In genomic region chr19:16324384-16325160, GRCh38 we compare ENCODE assay signal across 7 cellular contexts. TPM values are rescaled to one million over a fixed set of nuclear protein-coding genes. Genes with fewer than 3 reads are reported as not detected.
A peak's percentile ranks its signal among the peaks of the same experiment; 100 is the strongest.
DNase-seq lines count a peak whose midpoint lies in the region; FAIRE-seq and TF ChIP-seq lines count a peak whose summit lies in the region.

Gene KLF2 (plus strand): TSS chr19:16324826. CDS start chr19:16324924, 98 bp downstream.

- in situ Hi-C loops in GM13976 (cut with MboI; ENCODE audit: low sequenced_read_pairs, unreplicated experiment), result no loop called here

- CTCF ChIA-PET in HEK293T (lab: Yijun Ruan, JAX), result no interaction called here

- peaks cover 4% of the 10 kb centered on the region for H3K27me3 ChIP-seq in bronchial epithelial cell (ENCODE audit: control insufficient read depth, insufficient read depth, low read length)

- no peaks in the 10 kb centered on the region for H3K36me3 ChIP-seq in bronchial epithelial cell (ENCODE audit: control insufficient read depth, insufficient read depth, low read length)

- POLR2A ChIA-PET in HEK293T (lab: Yijun Ruan, JAX), result interaction anchor here (0.6 to 1.2 kb wide), 4 partner anchors 14 to 76 kb away, joined by 3 read pairs; no protein-coding TSS in a partner anchor

- peak within 1 kb of the TSS; percentile 28 for H3K4me3 ChIP-seq in NB4 (ENCODE audit: low read depth, low read length)
- peak within 1 kb of the TSS; percentile 79 for H3K4me3 ChIP-seq in WI38 (ENCODE audit: low read depth, low read length)
- H3K4me3 ChIP-seq in bronchial epithelial cell (ENCODE audit: low read depth, low read length), result peak within 1 kb of the TSS; percentile 43

- peak; percentile 94 for DNase-seq in GM13976 (ENCODE audit: low spot score)
- peak; percentile 83 for DNase-seq in HEK293T (ENCODE audit: extremely low spot score)
- DNase-seq in NB4 (ENCODE audit: low read depth), result peak; percentile 91
- DNase-seq in bronchial epithelial cell (ENCODE audit: low read depth), result peak; percentile 49
- peak; percentile 88 for DNase-seq in islet precursor cell
- peak; percentile 45 to 69 for DNase-seq in stimulated activated CD4-positive, alpha-beta T cell treated with anti-CD3 and anti-CD28 coated beads, Interleukin-12 subunit alpha, Interleukin-12 subunit beta, amount 100 ng/mL, for 24 hours (ENCODE audit: low read depth in 2 of 2)

- TF ChIP-seq POLR2A in NB4 (IDR thresholded peaks at IDR 0.05; ENCODE audit: extremely low read depth, insufficient read length), result peak; percentile 20

- no peak for FAIRE-seq in bronchial epithelial cell (lab: Jason Lieb, UNC)

- TF ChIP-seq CTCF in GM13976 (IDR thresholded peaks at IDR 0.05; ENCODE audit: borderline replicate concordance, control extremely low read depth, extremely low read depth, insufficient read depth, missing control alignments) (no peak), NB4 (IDR thresholded peaks at IDR 0.05; ENCODE audit: low read depth, low read length) (no peak), WI38 (IDR thresholded peaks at IDR 0.05; ENCODE audit: low read depth, low read length) (no peak), bronchial epithelial cell (IDR thresholded peaks at IDR 0.05; ENCODE audit: insufficient read depth, low read length, severe bottlenecking) (no peak)

TF ChIP-seq in HEK293T, 16 proteins besides CTCF, POLR2A, EP300 and RAD21:
- TF ChIP-seq FOXA1 (IDR thresholded peaks at IDR 0.05) (no peak), SUZ12 (IDR thresholded peaks at IDR 0.05) (no peak), ELF4 (IDR thresholded peaks at IDR 0.05) (no peak), TARDBP (IDR thresholded peaks at IDR 0.05) (no peak), ZNF384 (IDR thresholded peaks at IDR 0.05) (no peak), FOXK2 (IDR thresholded peaks at IDR 0.05) (no peak), ARNT (IDR thresholded peaks at IDR 0.05) (no peak)

RNA-seq across cellular contexts. Expression of gene KLF2, which starts in this region (rescaled TPM):
- under 0.01 and 0.64 TPM in 2 replicates for total RNA-seq in bronchial epithelial cell

Comparison
In these comparisons a context has a peak if more than half of its experiments do, and no peak if none do; other contexts are left out.
1. Peak in every context shown above with its lines: DNase-seq and H3K4me3 ChIP-seq.
2. Peak in DNase-seq and H3K4me3 ChIP-seq in bronchial epithelial cell; RNA of the gene not detected or under 1 TPM.
3. H3K4me3 ChIP-seq: peak in every context shown above with its lines; median percentile 79 in WI38; 43 in bronchial epithelial cell; 28 in NB4.